ENCODE assay signal across 13 cellular contexts in the genomic region with DNA sequence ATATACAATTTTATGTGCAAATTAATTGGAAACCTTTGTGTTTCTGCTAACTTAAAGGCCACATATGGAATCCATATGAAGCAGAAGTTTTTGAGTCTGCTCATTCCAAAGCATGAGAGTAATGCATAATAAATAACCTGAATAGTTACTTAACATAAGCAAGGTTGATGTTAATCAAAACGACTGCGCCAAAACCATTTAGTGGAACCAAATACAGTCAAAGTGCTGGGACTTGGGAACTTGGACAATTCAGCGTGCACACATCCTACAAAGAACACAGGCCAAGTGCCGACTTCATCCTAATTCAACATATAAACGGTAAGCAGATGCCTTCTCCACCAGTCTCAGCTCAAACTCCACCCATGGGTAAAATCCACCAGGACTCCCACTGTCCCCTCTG. TPM values are rescaled to one million over a fixed set of nuclear protein-coding genes. Genes with fewer than 3 reads are reported as not detected.
A peak's percentile ranks its signal among the peaks of the same experiment; 100 is the strongest.
DNase-seq lines count a peak whose midpoint lies in the region; ATAC-seq and TF ChIP-seq lines count a peak whose summit lies in the region.
"Had no signal": no experiment of that assay in that cellular context is flagged by ENCODE, and none has a peak within 500 bp of the region (broad histone marks: within the 10 kb centered on the region; RNA-seq: fewer than 3 reads in every experiment).

No MANE protein-coding gene starts in this region.

- H3K27me3 ChIP-seq in GM23248 (replicated peaks; ENCODE audit: insufficient read depth), result no peaks in the 10 kb centered on the region
- H3K27me3 ChIP-seq in esophagus muscularis mucosa, result no peaks in the 10 kb centered on the region
- H3K27me3 ChIP-seq: SJCRH30 had no signal

- WGBS in GM23248 (ENCODE audit: low coverage in 1 of 2, low lambda C conversion rate in 2 of 2, missing lambda C conversion rate in 2 of 2), 2 experiments, result 72 to 81% methylated on average over 5 of the region's 5 CpGs
- 63% methylated on average over 5 of the region's 5 CpGs for WGBS in esophagus muscularis mucosa

- H3K4me2 ChIP-seq in GM23248 (ENCODE audit: unreplicated experiment), result no peak overlapping the region

- H3K9me3 ChIP-seq in GM23248 (ENCODE audit: low read depth) (no peaks in the 10 kb centered on the region), SK-N-MC (ENCODE audit: low read depth, low read length) (no peaks in the 10 kb centered on the region), esophagus muscularis mucosa (no peaks in the 10 kb centered on the region)
- H3K9me3 ChIP-seq: SJCRH30 had no signal

- intact Hi-C loops in esophagus muscularis mucosa (cut with DNase I), result no loop called here

- H3K79me2 ChIP-seq in GM23248 (ENCODE audit: insufficient read depth), result peaks cover 100% of the 10 kb centered on the region

- ATAC-seq in GM21526 (IDR thresholded peaks at IDR 0.05; ENCODE audit: low FRiP score, unreplicated experiment), result no peak

- no peak for TF ChIP-seq CTCF in esophagus muscularis mucosa (IDR thresholded peaks at IDR 0.05)

- H2AFZ ChIP-seq in GM23248, result no peak overlapping the region

- no peaks in the 10 kb centered on the region for H3K36me3 ChIP-seq in GM23248 (ENCODE audit: low read depth)
- no peaks in the 10 kb centered on the region for H3K36me3 ChIP-seq in SK-N-MC (ENCODE audit: insufficient read depth, low read length)
- H3K36me3 ChIP-seq in esophagus muscularis mucosa, result no peaks in the 10 kb centered on the region
- H3K36me3 ChIP-seq: SJCRH30 had no signal

- H3K4me1 ChIP-seq in GM23248 (ENCODE audit: insufficient read depth) (peaks cover 44% of the 10 kb centered on the region), esophagus muscularis mucosa (peaks cover 0 to 10% (median 2%) of the 10 kb centered on the region in 4 donors)
- H3K4me1 ChIP-seq: SJCRH30 had no signal

- no peak overlapping the region for H3K9ac ChIP-seq in GM23248
- H3K9ac ChIP-seq in SK-N-MC (ENCODE audit: insufficient read length), result no peak overlapping the region

- no peak overlapping the region for H3K4me3 ChIP-seq in GM23248
- peak overlapping the region; percentile 16; the same call in 1 of the 2 replicates for H3K4me3 ChIP-seq in SK-N-MC
- H3K4me3 ChIP-seq in esophagus muscularis mucosa, result no peak overlapping the region
- H3K4me3 ChIP-seq: SJCRH30 had no signal

- H3K9me2 ChIP-seq in GM23248 (ENCODE audit: insufficient read depth), result no peaks in the 10 kb centered on the region

- TF ChIP-seq POLR2A in esophagus muscularis mucosa (IDR thresholded peaks at IDR 0.05; ENCODE audit: low read depth), result no peak

- H3K27ac ChIP-seq in GM23248 (peak overlapping the region; percentile 39; the same call in 1 of the 2 replicates), SK-N-MC (no peak overlapping the region; the same call in 1 of the 2 replicates), esophagus muscularis mucosa (replicated peaks in 1 of 4) (no peak overlapping the region), substantia nigra (ENCODE audit: low read depth, low read length, poor library complexity, severe bottlenecking) (peak overlapping the region; percentile 37)
- H3K27ac ChIP-seq: SJCRH30 had no signal

- no peak for TF ChIP-seq EP300 in esophagus muscularis mucosa (IDR thresholded peaks at IDR 0.05)

- DNase-seq in GM23248 (no peak), SK-N-MC (ENCODE audit: low read depth, low spot score) (no peak), esophagus muscularis mucosa (ENCODE audit: extremely low spot score) (peak; percentile 57), substantia nigra (lab: John Stamatoyannopoulos, UW) (no peak), SIG-M5 treated with dmso at 0.1 percent for 504 hours (lab: John Stamatoyannopoulos, UW; ENCODE audit: unreplicated experiment) (no peak), activated gamma-delta T cell treated with Interleukin-2 at 50 U/mL for 16 hours (no peak)
- DNase-seq: AML-193, Kasumi-1, NCI-H1930, NCI-H2171 treated with DMSO at 0.1 percent for 48 hours, NCI-H82, SJCRH30 had no signal

- H4K20me1 ChIP-seq in GM23248 (ENCODE audit: insufficient read depth), result no peaks in the 10 kb centered on the region

- peaks cover 13% of the 10 kb centered on the region for H3F3A ChIP-seq in GM23248 (ENCODE audit: insufficient read depth)

- in situ Hi-C loops in GM23248 (cut with MboI), result no loop called here

RNA-seq across cellular contexts. Expression of gene TSPAN5, which starts 17.0 kb away (rescaled TPM):
- total RNA-seq in GM23248 (2014; rRNA removed; shearing (Covaris generic)), result 61.9 and 69.6 TPM in 2 replicates
- 70.8 and 76.6 TPM in 2 replicates for polyA plus RNA-seq in GM23248 (2016; fragmentation: Nextera tagmentation; extraction: Ambion mirVana)
- 10 to 100 TPM in 3 of 4 donors, 1 to 10 TPM in 1; 9.1 to 16.8 (median 13.3) TPM for total RNA-seq in esophagus muscularis mucosa

Comparison
In these comparisons a context has a peak if more than half of its experiments do, and no peak if none do; other contexts are left out.
1. H3K27ac ChIP-seq: peak in GM23248 (single experiment) and substantia nigra (single experiment); none in SK-N-MC (single experiment) and esophagus muscularis mucosa (0 of 4).